23 cellular contexts compared by ENCODE assay signal in genomic region chr22:37734402-37734700, GRCh38.
"Had no signal": no experiment of that assay in that cellular context is flagged by ENCODE, and none has a peak within 500 bp of the region (broad histone marks: within the 10 kb centered on the region; RNA-seq: fewer than 3 reads in every experiment).

No MANE protein-coding gene starts in this region.

- H3K27me3 ChIP-seq: adrenal gland, MG63 had no signal

- H3K27ac ChIP-seq: SK-N-MC had no signal

- H3K9me3 Mint-ChIP-seq: activated B cell treated with CpG ODN at 0.5 μM for 24 hours; activated CD4-positive, alpha-beta memory T cell treated with anti-CD3 and anti-CD28 coated beads for 36 hours; activated CD4-positive, alpha-beta T cell treated with anti-CD3 and anti-CD28 coated beads, Interleukin-2, amount 10 ng/mL, durations not matched to agents 24 days and 14 days; activated T-cell treated with anti-CD3 and anti-CD28 coated beads, Interleukin-2, amount 50 U/mL, for 4 hours; T-cell had no signal

- H3K4me1 ChIP-seq: adrenal gland had no signal

- H3K27me3 Mint-ChIP-seq: activated CD4-positive, alpha-beta memory T cell treated with anti-CD3 and anti-CD28 coated beads for 36 hours; activated CD4-positive, alpha-beta T cell treated with anti-CD3 and anti-CD28 coated beads, Interleukin-2, amount 10 ng/mL, durations not matched to agents 24 days and 14 days; activated naive CD8-positive, alpha-beta T cell treated with anti-CD3 and anti-CD28 coated beads, Interleukin-2, amount 10 ng/mL, durations not matched to agents 7 days and 5 days had no signal

- DNase-seq: activated B cell treated with CpG ODN at 0.5 μM for 24 hours; activated CD4-positive, alpha-beta memory T cell treated with anti-CD3 and anti-CD28 coated beads for 36 hours; activated CD4-positive, alpha-beta T cell treated with anti-CD3 and anti-CD28 coated beads for 1 hour; activated CD4-positive, alpha-beta T cell treated with anti-CD3 and anti-CD28 coated beads, Interleukin-2, amount 10 ng/mL, durations not matched to agents 24 days and 14 days; activated CD8-positive, alpha-beta memory T cell treated with anti-CD3 and anti-CD28 coated beads for 24 hours; activated effector memory CD4-positive, alpha-beta T cell treated with anti-CD3 and anti-CD28 coated beads, Interleukin-2, amount 50 U/mL, for 16 hours; activated naive CD4-positive, alpha-beta T cell treated with anti-CD3 and anti-CD28 coated beads, Interleukin-2, amount 50 U/mL, for 16 hours; activated naive CD8-positive, alpha-beta T cell treated with anti-CD3 and anti-CD28 coated beads, Interleukin-2, amount 10 ng/mL, durations not matched to agents 7 days and 5 days; activated T-cell treated with anti-CD3 and anti-CD28 coated beads, Interleukin-2, amount 50 U/mL, for 4 hours; MG63; NCI-H1105; NCI-H1436; NCI-H1694 treated with DMSO at 0.1 percent for 48 hours; NCI-H2029 treated with DMSO at 0.1 percent for 48 hours; NCI-H510A treated with DMSO at 0.1 percent for 48 hours; NCI-H69; NK-92 treated with Interleukin-12 subunit alpha and Interleukin-12 subunit beta, amount 100 ng/mL, for 24 hours; RPMI8226; T-cell; T-helper 2 cell; T1000 had no signal

- H3K27ac Mint-ChIP-seq: activated B cell treated with CpG ODN at 0.5 μM for 24 hours; activated CD4-positive, alpha-beta memory T cell treated with anti-CD3 and anti-CD28 coated beads for 36 hours; activated CD4-positive, alpha-beta T cell treated with anti-CD3 and anti-CD28 coated beads, Interleukin-2, amount 10 ng/mL, durations not matched to agents 24 days and 14 days; activated naive CD8-positive, alpha-beta T cell treated with anti-CD3 and anti-CD28 coated beads, Interleukin-2, amount 10 ng/mL, durations not matched to agents 7 days and 5 days; T-cell had no signal

- H3K4me3 Mint-ChIP-seq: activated B cell treated with CpG ODN at 0.5 μM for 24 hours; activated CD4-positive, alpha-beta memory T cell treated with anti-CD3 and anti-CD28 coated beads for 36 hours; activated CD4-positive, alpha-beta T cell treated with anti-CD3 and anti-CD28 coated beads, Interleukin-2, amount 10 ng/mL, durations not matched to agents 24 days and 14 days; activated naive CD8-positive, alpha-beta T cell treated with anti-CD3 and anti-CD28 coated beads, Interleukin-2, amount 10 ng/mL, durations not matched to agents 7 days and 5 days; activated T-cell treated with anti-CD3 and anti-CD28 coated beads, Interleukin-2, amount 50 U/mL, for 4 hours; T-cell had no signal

- H3K36me3 ChIP-seq: adrenal gland, MG63 had no signal

- H3K36me3 Mint-ChIP-seq: activated CD4-positive, alpha-beta memory T cell treated with anti-CD3 and anti-CD28 coated beads for 36 hours; T-cell had no signal

- H3K4me1 Mint-ChIP-seq: activated CD4-positive, alpha-beta T cell treated with anti-CD3 and anti-CD28 coated beads, Interleukin-2, amount 10 ng/mL, durations not matched to agents 24 days and 14 days; T-cell had no signal

- H3K4me3 ChIP-seq: adrenal gland, MG63, SK-N-MC had no signal

- H3K9me3 ChIP-seq: adrenal gland, MG63 had no signal
